13 cellular contexts compared by ENCODE assay signal in genomic region chr7:101201695-101202602, GRCh38. TPM values are rescaled to one million over a fixed set of nuclear protein-coding genes. Genes with fewer than 3 reads are reported as not detected.
A peak's percentile ranks its signal among the peaks of the same experiment; 100 is the strongest.
DNase-seq lines count a peak whose midpoint lies in the region; ATAC-seq lines count a peak whose summit lies in the region.
"Had no signal": no experiment of that assay in that cellular context is flagged by ENCODE, and none has a peak within 500 bp of the region (broad histone marks: within the 10 kb centered on the region; RNA-seq: fewer than 3 reads in every experiment).

No MANE protein-coding gene starts in this region.

- H3K4me1 Mint-ChIP-seq in T-helper 17 cell: peaks cover 9% of the 10 kb centered on the region

- peaks cover 7% of the 10 kb centered on the region for H3K36me3 Mint-ChIP-seq in T-helper 17 cell (ENCODE audit: low read depth)

- DNase-seq in AG20443 (ENCODE audit: low spot score) (peak; percentile 43), T-helper 17 cell (no peak), left kidney (ENCODE audit: low read depth, low spot score) (peak; percentile 44), midbrain (lab: John Stamatoyannopoulos, UW) (no peak), NCI-H1694 treated with DMSO at 0.1 percent for 48 hours (lab: John Stamatoyannopoulos, UW) (no peak)
- DNase-seq: activated effector memory CD4-positive, alpha-beta T cell treated with Interleukin-2 at 50 U/mL for 16 hours; NCI-H446 treated with DMSO at 0.1 percent for 48 hours; stimulated activated CD4-positive, alpha-beta T cell treated with anti-CD3 and anti-CD28 coated beads, Interleukin-2, amount 100 ng/mL, for 24 hours; T-helper 2 cell had no signal

- no peak overlapping the region for H3K27ac Mint-ChIP-seq in T-helper 17 cell
- H3K27ac Mint-ChIP-seq: CD14-positive monocyte had no signal

- ATAC-seq in T-helper 17 cell: peak; percentile 32
- ATAC-seq in GM18907 (IDR thresholded peaks at IDR 0.05; ENCODE audit: unreplicated experiment): no peak

- peak overlapping the region; percentile 5 for H3K4me3 Mint-ChIP-seq in T-helper 17 cell

- H3K27me3 Mint-ChIP-seq in T-helper 17 cell: peaks cover 26% of the 10 kb centered on the region

- no peaks in the 10 kb centered on the region for H3K9me3 ChIP-seq in T-helper 17 cell (ENCODE audit: control insufficient read depth, low read length, poor library complexity, severe bottlenecking)

RNA-seq across cellular contexts. Expression of gene MOGAT3, which starts 1.1 kb away (rescaled TPM):
- not detected for total RNA-seq in T-helper 17 cell
- total RNA-seq: mesenteric fat pad, urinary bladder had no signal

RNA-seq across cellular contexts. Expression of gene PLOD3, which starts 15.4 kb away (rescaled TPM):
- total RNA-seq in T-helper 17 cell: 10 to 100 TPM; 39.0 to 44.7 TPM

RNA-seq across cellular contexts. Expression of gene ZNHIT1, which starts 16.0 kb away (rescaled TPM):
- 10 to 100 TPM; 38.7 to 42.4 TPM for total RNA-seq in T-helper 17 cell

RNA-seq across cellular contexts. Expression of gene NAT16, which starts 21.9 kb away (rescaled TPM):
- total RNA-seq in T-helper 17 cell: not detected
- total RNA-seq: mesenteric fat pad, urinary bladder had no signal

RNA-seq across cellular contexts. Expression of gene CLDN15, which starts 35.7 kb away (rescaled TPM):
- total RNA-seq in T-helper 17 cell: 10 to 100 TPM; 17.3 to 23.0 TPM

Comparison
In these comparisons a context has a peak if more than half of its experiments do, and no peak if none do; other contexts are left out.
1. DNase-seq: peak in AG20443 (single experiment) and left kidney (single experiment); none in T-helper 17 cell (0 of 3), midbrain (single experiment) and NCI-H1694 treated with DMSO at 0.1 percent for 48 hours (single experiment).